ENCODE assay signal across 11 cellular contexts in genomic region chr7:16912540-16912939, GRCh38. TPM values are rescaled to one million over a fixed set of nuclear protein-coding genes. Genes with fewer than 3 reads are reported as not detected.
"Had no signal": no experiment of that assay in that cellular context is flagged by ENCODE, and none has a peak within 500 bp of the region (broad histone marks: within the 10 kb centered on the region; RNA-seq: fewer than 3 reads in every experiment).

No MANE protein-coding gene starts in this region.

- H3K9ac ChIP-seq: GM23248 had no signal

- H3K9me3 ChIP-seq: HAP-1 had no signal

- ATAC-seq: HCT116 had no signal

- H3K4me1 ChIP-seq: HAP-1 had no signal

- H3K4me2 ChIP-seq: GM23338 had no signal

- H3K4me3 ChIP-seq: GM23248, GM23338, HAP-1 had no signal

- H2AFZ ChIP-seq: GM23248, GM23338 had no signal

- H3K27ac ChIP-seq: GM23248 had no signal

- DNase-seq: GM23248, GOT3, H7, H9, HCEC 1CT, HFFc6 had no signal

- H3K36me3 ChIP-seq: HAP-1 had no signal

RNA-seq across cellular contexts. Expression of gene AGR3, which starts 30.8 kb away (rescaled TPM):
- total RNA-seq: GM23248, GM23338, H1, H4, H7, H9, HFFc6 had no signal
- polyA plus RNA-seq: GM23248, GM23338, H1 had no signal
